11 cellular contexts compared by ENCODE assay signal in the genomic region with DNA sequence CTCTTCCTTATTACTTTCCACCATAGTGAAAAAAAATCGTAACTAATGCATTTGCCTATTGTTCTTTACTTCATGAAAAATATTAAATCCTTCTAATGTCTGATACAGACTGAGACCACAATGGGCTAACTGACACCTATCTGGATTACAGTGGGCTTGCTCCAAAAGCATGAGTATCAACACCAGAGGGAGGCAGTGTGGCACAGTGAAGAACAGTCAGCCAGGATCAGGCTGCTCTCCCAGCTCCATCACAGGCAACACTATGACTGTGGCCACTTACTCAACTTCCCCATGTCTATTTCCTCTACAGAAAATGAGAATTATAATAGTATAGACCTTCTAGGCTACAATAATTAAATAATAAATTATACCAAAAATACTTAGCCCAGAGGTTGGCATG.
A peak's percentile ranks its signal among the peaks of the same experiment; 100 is the strongest.
DNase-seq lines count a peak whose midpoint lies in the region; TF ChIP-seq lines count a peak whose summit lies in the region.
"Had no signal": no experiment of that assay in that cellular context is flagged by ENCODE, and none has a peak within 500 bp of the region (broad histone marks: within the 10 kb centered on the region; RNA-seq: fewer than 3 reads in every experiment).

No MANE protein-coding gene starts in this region.

- BruUV-seq in Calu3 (replicated peaks; lab: Mats Ljungman, UMichigan), result no TSS peak

- H3K4me3 ChIP-seq in astrocyte of the spinal cord (ENCODE audit: low read depth, low read length), result no peak overlapping the region
- H3K4me3 ChIP-seq: gastrocnemius medialis had no signal

- H3K4me3 Mint-ChIP-seq in activated T-helper 2 cell treated with anti-CD3 and anti-CD28 coated beads, Interferon-gamma antibody, Interleukin-2, Interleukin-4, amounts not matched to agents 10 μg/mL and 5 μg/mL and 100 μg/mL, durations not matched to agents 14 hours and 24 hours and 36 hours (ENCODE audit: low read depth), result no peak overlapping the region
- H3K4me3 Mint-ChIP-seq in Calu3 (ENCODE audit: low read depth, unreplicated experiment), result no peak overlapping the region

- DNase-seq in NCI-H748 (lab: John Stamatoyannopoulos, UW; ENCODE audit: unreplicated experiment) (peak; percentile 59), NCI-H748 treated with DMSO at 0.1 percent for 48 hours (lab: John Stamatoyannopoulos, UW) (no peak), HuH-7.5 (ENCODE audit: low spot score) (peak; percentile 28), astrocyte of the spinal cord (ENCODE audit: low read depth, low spot score) (no peak), myocyte (ENCODE audit: low read depth) (peak; percentile 7), NCI-H2029 treated with DMSO at 0.1 percent for 48 hours (lab: John Stamatoyannopoulos, UW) (no peak), Calu3 (no peak)
- no peak for DNase-seq in activated T-helper 2 cell treated with anti-CD3 and anti-CD28 coated beads, Interferon-gamma antibody, Interleukin-2, Interleukin-4, amounts not matched to agents 10 μg/mL and 5 μg/mL and 100 μg/mL, durations not matched to agents 14 hours and 24 hours and 36 hours (ENCODE audit: low spot score)
- DNase-seq: activated gamma-delta T cell treated with Interleukin-2 at 50 U/mL for 16 hours, gastrocnemius medialis, SW 1271 had no signal

- no peak overlapping the region for H3K27ac Mint-ChIP-seq in activated T-helper 2 cell treated with anti-CD3 and anti-CD28 coated beads, Interferon-gamma antibody, Interleukin-2, Interleukin-4, amounts not matched to agents 10 μg/mL and 5 μg/mL and 100 μg/mL, durations not matched to agents 14 hours and 24 hours and 36 hours
- no peak overlapping the region for H3K27ac Mint-ChIP-seq in Calu3 (ENCODE audit: unreplicated experiment)

- CTCF ChIA-PET in Calu3 (lab: Charles Lee), result no interaction called here

- peak; percentile 32 for TF ChIP-seq CTCF in astrocyte of the spinal cord (IDR thresholded peaks at IDR 0.05; ENCODE audit: low read depth, low read length)
- no peak for TF ChIP-seq CTCF in Calu3 (IDR thresholded peaks at IDR 0.05; ENCODE audit: unreplicated experiment)

- in situ Hi-C loops in astrocyte of the spinal cord (cut with HindIII; ENCODE audit: low sequenced_read_pairs), result no loop called here

- no peaks in the 10 kb centered on the region for H3K27me3 Mint-ChIP-seq in activated T-helper 2 cell treated with anti-CD3 and anti-CD28 coated beads, Interferon-gamma antibody, Interleukin-2, Interleukin-4, amounts not matched to agents 10 μg/mL and 5 μg/mL and 100 μg/mL, durations not matched to agents 14 hours and 24 hours and 36 hours (ENCODE audit: low read depth)
- no peaks in the 10 kb centered on the region for H3K27me3 Mint-ChIP-seq in Calu3 (ENCODE audit: unreplicated experiment)

- peaks cover 10% of the 10 kb centered on the region for H3K36me3 Mint-ChIP-seq in activated T-helper 2 cell treated with anti-CD3 and anti-CD28 coated beads, Interferon-gamma antibody, Interleukin-2, Interleukin-4, amounts not matched to agents 10 μg/mL and 5 μg/mL and 100 μg/mL, durations not matched to agents 14 hours and 24 hours and 36 hours (ENCODE audit: low read depth)
- H3K36me3 Mint-ChIP-seq in Calu3 (ENCODE audit: insufficient read depth, unreplicated experiment), result no peaks in the 10 kb centered on the region

- peaks cover 4% of the 10 kb centered on the region for H3K9me3 Mint-ChIP-seq in activated T-helper 2 cell treated with anti-CD3 and anti-CD28 coated beads, Interferon-gamma antibody, Interleukin-2, Interleukin-4, amounts not matched to agents 10 μg/mL and 5 μg/mL and 100 μg/mL, durations not matched to agents 14 hours and 24 hours and 36 hours
- no peaks in the 10 kb centered on the region for H3K9me3 Mint-ChIP-seq in Calu3 (ENCODE audit: low read depth, unreplicated experiment)

- peaks cover 6% of the 10 kb centered on the region for H3K4me1 Mint-ChIP-seq in activated T-helper 2 cell treated with anti-CD3 and anti-CD28 coated beads, Interferon-gamma antibody, Interleukin-2, Interleukin-4, amounts not matched to agents 10 μg/mL and 5 μg/mL and 100 μg/mL, durations not matched to agents 14 hours and 24 hours and 36 hours (ENCODE audit: low read depth)
- H3K4me1 Mint-ChIP-seq in Calu3 (ENCODE audit: low read depth, unreplicated experiment), result peaks cover 12% of the 10 kb centered on the region

- intact Hi-C loops in activated T-helper 2 cell treated with anti-CD3 and anti-CD28 coated beads, Interferon-gamma antibody, Interleukin-2, Interleukin-4, amounts not matched to agents 10 μg/mL and 5 μg/mL and 100 μg/mL, durations not matched to agents 14 hours and 24 hours and 36 hours (cut with micrococcal nuclease), result no loop called here
- intact Hi-C loops in Calu3 (cut with micrococcal nuclease; ENCODE audit: unreplicated experiment), result no loop called here

Comparison
In these comparisons a context has a peak if more than half of its experiments do, and no peak if none do; other contexts are left out.
1. DNase-seq: peak in NCI-H748 (single experiment), HuH-7.5 (single experiment) and myocyte (single experiment); none in NCI-H748 treated with DMSO at 0.1 percent for 48 hours (single experiment), astrocyte of the spinal cord (single experiment), activated T-helper 2 cell treated with anti-CD3 and anti-CD28 coated beads, Interferon-gamma antibody, Interleukin-2, Interleukin-4, amounts not matched to agents 10 μg/mL and 5 μg/mL and 100 μg/mL, durations not matched to agents 14 hours and 24 hours and 36 hours (single experiment), NCI-H2029 treated with DMSO at 0.1 percent for 48 hours (single experiment) and Calu3 (single experiment).